Comparison of ENCODE assay signal across 14 cellular contexts in genomic region chr2:188629890-188630483, GRCh38.
A peak's percentile ranks its signal among the peaks of the same experiment; 100 is the strongest.
DNase-seq lines count a peak whose midpoint lies in the region; ATAC-seq and TF ChIP-seq lines count a peak whose summit lies in the region.
"Had no signal": no experiment of that assay in that cellular context is flagged by ENCODE, and none has a peak within 500 bp of the region (broad histone marks: within the 10 kb centered on the region; RNA-seq: fewer than 3 reads in every experiment).

No MANE protein-coding gene starts in this region.

- H3K27me3 Mint-ChIP-seq in activated T-cell treated with anti-CD3 and anti-CD28 coated beads, Interleukin-2, amount 50 U/mL, for 72 hours (ENCODE audit: low read depth) = no peaks in the 10 kb centered on the region
- H3K27me3 Mint-ChIP-seq: activated T-cell treated with anti-CD3 and anti-CD28 coated beads, Interleukin-2, amount 50 U/mL, for 24 hours had no signal

- H3K9me3 Mint-ChIP-seq in activated T-cell treated with anti-CD3 and anti-CD28 coated beads, Interleukin-2, amount 50 U/mL, for 72 hours = no peaks in the 10 kb centered on the region
- H3K9me3 Mint-ChIP-seq: activated T-cell treated with anti-CD3 and anti-CD28 coated beads, Interleukin-2, amount 50 U/mL, for 24 hours had no signal

- H3K27ac ChIP-seq in AG04450 (ENCODE audit: low read depth, low read length) (peak overlapping the region; percentile 42), PC-3 (ENCODE audit: low read length) (no peak overlapping the region), ovary (peak overlapping the region in 1 of 2 donors; percentile 53)
- H3K27ac ChIP-seq: BLaER1 treated with 17β-estradiol and CSF1 and Interleukin-3, amounts not matched to agents 10 nM and 100 nM; HL-60; transverse colon had no signal

- H3K4me1 ChIP-seq in PC-3 (ENCODE audit: insufficient read depth, low read length) (peaks cover 14% of the 10 kb centered on the region), ovary (ENCODE audit: insufficient read depth) (peaks cover 14% of the 10 kb centered on the region)
- H3K4me1 ChIP-seq: transverse colon had no signal

- intact Hi-C loops in PC-3 (cut with micrococcal nuclease) (no loop called here), ovary (cut with DNase I) (no loop called here)

- DNase-seq in AG04450 (ENCODE audit: low read depth, low spot score) (no peak), PC-3 (no peak), fibroblast of peridontal ligament (ENCODE audit: extremely low read depth) (peak; percentile 91), ovary (peak in 3 of 5 donors; percentile 55 to 73 (median 58)), activated gamma-delta T cell (lab: John Stamatoyannopoulos, UW) (no peak), G401 (ENCODE audit: low spot score) (no peak)
- no peak for DNase-seq in activated T-cell treated with anti-CD3 and anti-CD28 coated beads, Interleukin-2, amount 50 U/mL, for 72 hours
- DNase-seq: activated T-cell treated with anti-CD3 and anti-CD28 coated beads, Interleukin-2, amount 50 U/mL, for 24 hours; left colon; NCI-H510A; transverse colon had no signal

- TF ChIP-seq CTCF in AG04450 (IDR thresholded peaks at IDR 0.05; ENCODE audit: low read depth, low read length) = no peak
- TF ChIP-seq CTCF in PC-3 (conservative IDR thresholded peaks at IDR 0.05; ENCODE audit: low read depth, low read length) = no peak
- TF ChIP-seq CTCF in ovary (IDR thresholded peaks at IDR 0.05) = no peak

- CTCF ChIA-PET in AG04450 (lab: Charles Lee) (no interaction called here), PC-3 (lab: Charles Lee) (no interaction called here)

- in situ Hi-C loops in G401 (cut with HindIII; ENCODE audit: low sequenced_read_pairs) = no loop called here

- H3K36me3 ChIP-seq in PC-3 (ENCODE audit: low read depth, low read length) = no peaks in the 10 kb centered on the region
- H3K36me3 ChIP-seq in ovary = no peaks in the 10 kb centered on the region
- H3K36me3 ChIP-seq: BLaER1 treated with 17β-estradiol and CSF1 and Interleukin-3, amounts not matched to agents 10 nM and 100 nM; transverse colon had no signal

- H2AFZ ChIP-seq in PC-3 (ENCODE audit: low read length) = 0 out of 2 replicates have a peak overlapping the region, but pooled peaks have one; percentile 36

- H3F3A ChIP-seq in PC-3 (ENCODE audit: low read length, unreplicated experiment) = no peaks in the 10 kb centered on the region

- no peaks in the 10 kb centered on the region for H3K36me3 Mint-ChIP-seq in activated T-cell treated with anti-CD3 and anti-CD28 coated beads, Interleukin-2, amount 50 U/mL, for 72 hours (ENCODE audit: insufficient read depth in 2 of 2)

- H3K4me1 Mint-ChIP-seq in activated T-cell treated with anti-CD3 and anti-CD28 coated beads, Interleukin-2, amount 50 U/mL, for 72 hours (ENCODE audit: low read depth) = no peaks in the 10 kb centered on the region

- H3K9me3 ChIP-seq in AG04450 (ENCODE audit: control insufficient read depth, insufficient read depth, low read length) = no peaks in the 10 kb centered on the region
- H3K9me3 ChIP-seq in PC-3 (ENCODE audit: low read length) = no peaks in the 10 kb centered on the region
- H3K9me3 ChIP-seq in ovary = no peaks in the 10 kb centered on the region
- H3K9me3 ChIP-seq: BLaER1 treated with 17β-estradiol and CSF1 and Interleukin-3, amounts not matched to agents 10 nM and 100 nM; transverse colon had no signal

- H3K79me2 ChIP-seq in PC-3 (ENCODE audit: low read length) = no peaks in the 10 kb centered on the region

- no peak for ATAC-seq in PC-3
- ATAC-seq in activated T-cell treated with anti-CD3 and anti-CD28 coated beads, Interleukin-2, amount 50 U/mL, for 72 hours (replicated peaks in 1 of 2) = no peak
- ATAC-seq in HG03521 (IDR thresholded peaks at IDR 0.05; ENCODE audit: unreplicated experiment) = no peak
- ATAC-seq: left colon had no signal

- no peaks in the 10 kb centered on the region for H4K20me1 ChIP-seq in PC-3 (ENCODE audit: low read length)
- H4K20me1 ChIP-seq: BLaER1 treated with 17β-estradiol and CSF1 and Interleukin-3, amounts not matched to agents 10 nM and 100 nM had no signal

- TF ChIP-seq EP300 in ovary (IDR thresholded peaks at IDR 0.05) = no peak

- no peak overlapping the region for H3K27ac Mint-ChIP-seq in activated T-cell treated with anti-CD3 and anti-CD28 coated beads, Interleukin-2, amount 50 U/mL, for 72 hours
- H3K27ac Mint-ChIP-seq: activated T-cell treated with anti-CD3 and anti-CD28 coated beads, Interleukin-2, amount 50 U/mL, for 24 hours had no signal

- no peak overlapping the region for H3K4me3 ChIP-seq in AG04450 (ENCODE audit: low read depth, low read length)
- no peak overlapping the region for H3K4me3 ChIP-seq in PC-3 (ENCODE audit: low read length)
- H3K4me3 ChIP-seq in ovary = no peak overlapping the region
- H3K4me3 ChIP-seq: BLaER1 treated with 17β-estradiol and CSF1 and Interleukin-3, amounts not matched to agents 10 nM and 100 nM; transverse colon had no signal

- POLR2A ChIA-PET in AG04450 (lab: Yijun Ruan, JAX) = interaction anchor here (1.2 kb wide), 2 partner anchors 38 to 158 kb away, joined by 3 to 4 read pairs; no protein-coding TSS in a partner anchor
- POLR2A ChIA-PET in PC-3 (lab: Charles Lee; ENCODE audit: unreplicated experiment) = interaction anchor here (0.5 to 0.6 kb wide), 2 partner anchors 18 to 70 kb away, joined by 3 to 12 read pairs; no protein-coding TSS in a partner anchor

- H3K27me3 ChIP-seq in AG04450 (ENCODE audit: control insufficient read depth, insufficient read depth, low read length) (no peaks in the 10 kb centered on the region), PC-3 (ENCODE audit: low read length) (no peaks in the 10 kb centered on the region), ovary (no peaks in the 10 kb centered on the region)
- H3K27me3 ChIP-seq: BLaER1 treated with 17β-estradiol and CSF1 and Interleukin-3, amounts not matched to agents 10 nM and 100 nM; transverse colon had no signal

- BruUV-seq in PC-3 (replicated peaks; lab: Mats Ljungman, UMichigan) = no TSS peak

- no peak overlapping the region for H3K4me3 Mint-ChIP-seq in activated T-cell treated with anti-CD3 and anti-CD28 coated beads, Interleukin-2, amount 50 U/mL, for 72 hours
- H3K4me3 Mint-ChIP-seq: activated T-cell treated with anti-CD3 and anti-CD28 coated beads, Interleukin-2, amount 50 U/mL, for 24 hours had no signal

- H3K4me2 ChIP-seq in PC-3 (ENCODE audit: low read length) = no peak overlapping the region

- TF ChIP-seq POLR2A in ovary (IDR thresholded peaks at IDR 0.05) = no peak

- H3K9ac ChIP-seq in PC-3 (ENCODE audit: low read length) = no peak overlapping the region
- H3K9ac ChIP-seq: BLaER1 treated with 17β-estradiol and CSF1 and Interleukin-3, amounts not matched to agents 10 nM and 100 nM had no signal

- no peaks in the 10 kb centered on the region for H3K9me2 ChIP-seq in PC-3 (replicated peaks; ENCODE audit: low read length)

Comparison
In these comparisons a context has a peak if more than half of its experiments do, and no peak if none do; other contexts are left out.
1. DNase-seq: peak in fibroblast of peridontal ligament (single experiment) and ovary (3 of 5); none in AG04450 (single experiment), PC-3 (single experiment), activated gamma-delta T cell (single experiment), activated T-cell treated with anti-CD3 and anti-CD28 coated beads, Interleukin-2, amount 50 U/mL, for 72 hours (0 of 2) and G401 (single experiment).